Comparison of ENCODE assay signal across 12 cellular contexts in genomic region chr3:16484216-16484615, GRCh38. TPM values are rescaled to one million over a fixed set of nuclear protein-coding genes. Genes with fewer than 3 reads are reported as not detected.
DNase-seq lines count a peak whose midpoint lies in the region; ATAC-seq and TF ChIP-seq lines count a peak whose summit lies in the region.
"Had no signal": no experiment of that assay in that cellular context is flagged by ENCODE, and none has a peak within 500 bp of the region (broad histone marks: within the 10 kb centered on the region; RNA-seq: fewer than 3 reads in every experiment).

No MANE protein-coding gene starts in this region.

- H3K27ac ChIP-seq in ACC112 (ENCODE audit: low read depth, low read length): peak overlapping the region; percentile 84

- peaks cover 6% of the 10 kb centered on the region for H3K36me3 Mint-ChIP-seq in effector memory CD8-positive, alpha-beta T cell (ENCODE audit: insufficient read depth)
- H3K36me3 Mint-ChIP-seq in type B pancreatic cell: peaks cover 12% of the 10 kb centered on the region

- H3K4me1 Mint-ChIP-seq in effector memory CD8-positive, alpha-beta T cell (ENCODE audit: low read depth in 2 of 2): peaks cover 39 to 58% of the 10 kb centered on the region in 2 donors
- H3K4me1 Mint-ChIP-seq in type B pancreatic cell (ENCODE audit: unreplicated experiment): peaks cover 26% of the 10 kb centered on the region

- no peaks in the 10 kb centered on the region for H3K27me3 ChIP-seq in ACC112 (ENCODE audit: insufficient read depth, low read length)

- DNase-seq in HS-5 (ENCODE audit: low read depth): peak; percentile 82
- DNase-seq in effector memory CD8-positive, alpha-beta T cell: no peak
- DNase-seq in mucosa of gallbladder (ENCODE audit: low spot score): peak; percentile 70
- no peak for DNase-seq in type B pancreatic cell (ENCODE audit: extremely low spot score, unreplicated experiment)
- DNase-seq: Caco-2; NCI-H187; stimulated activated CD4-positive, alpha-beta T cell treated with anti-CD3 and anti-CD28 coated beads, Interleukin-2, amount 100 ng/mL, for 48 hours had no signal

- no peak for ATAC-seq in effector memory CD8-positive, alpha-beta T cell (replicated peaks)
- no peak for ATAC-seq in GM21786 (IDR thresholded peaks at IDR 0.05; ENCODE audit: unreplicated experiment)
- ATAC-seq in HG02840 (IDR thresholded peaks at IDR 0.05; ENCODE audit: low FRiP score, unreplicated experiment): no peak
- ATAC-seq in GM21529 (IDR thresholded peaks at IDR 0.05; ENCODE audit: unreplicated experiment): no peak

- H3K4me3 ChIP-seq in ACC112 (ENCODE audit: low read depth, low read length): peak overlapping the region; percentile 0; the same call in 1 of the 2 replicates

- H3K79me2 ChIP-seq in ACC112 (ENCODE audit: control insufficient read depth, insufficient read depth, low read length, unreplicated experiment): peaks cover 36% of the 10 kb centered on the region

- peaks cover 55% of the 10 kb centered on the region for H3K4me1 ChIP-seq in ACC112 (ENCODE audit: control insufficient read depth, insufficient read depth, low read length, unreplicated experiment)

- no peaks in the 10 kb centered on the region for H3K27me3 Mint-ChIP-seq in effector memory CD8-positive, alpha-beta T cell
- H3K27me3 Mint-ChIP-seq in type B pancreatic cell: peaks cover 18% of the 10 kb centered on the region
- H3K27me3 Mint-ChIP-seq: activated naive CD4-positive, alpha-beta T cell treated with anti-CD3 and anti-CD28 coated beads, Interleukin-2, amount 50 U/mL, for 24 hours had no signal

- H3K27ac Mint-ChIP-seq in effector memory CD8-positive, alpha-beta T cell: peak overlapping the region; percentile 78 to 87
- H3K27ac Mint-ChIP-seq in type B pancreatic cell: no peak overlapping the region

- H3K9me3 Mint-ChIP-seq in effector memory CD8-positive, alpha-beta T cell: no peaks in the 10 kb centered on the region
- H3K9me3 Mint-ChIP-seq in type B pancreatic cell: no peaks in the 10 kb centered on the region
- H3K9me3 Mint-ChIP-seq: activated naive CD4-positive, alpha-beta T cell treated with anti-CD3 and anti-CD28 coated beads, Interleukin-2, amount 50 U/mL, for 24 hours had no signal

- no peak overlapping the region for H2AFZ ChIP-seq in ACC112 (ENCODE audit: low read length, unreplicated experiment)

- no peak for TF ChIP-seq CTCF in type B pancreatic cell (conservative IDR thresholded peaks at IDR 0.05)

- no peak overlapping the region for H3K4me3 Mint-ChIP-seq in effector memory CD8-positive, alpha-beta T cell
- H3K4me3 Mint-ChIP-seq in type B pancreatic cell: no peak overlapping the region

- H3K36me3 ChIP-seq in ACC112 (ENCODE audit: insufficient read depth, low read length): peaks cover 11% of the 10 kb centered on the region

RNA-seq across cellular contexts. Expression of gene RFTN1, which starts 29.3 kb away (rescaled TPM):
- 11.4 TPM for total RNA-seq in mucosa of gallbladder
- 9.8 and 18.3 TPM in 2 replicates for total RNA-seq in type B pancreatic cell (ENCODE audit: low replicate concordance)

Comparison
In these comparisons a context has a peak if more than half of its experiments do, and no peak if none do; other contexts are left out.
1. DNase-seq: peak in HS-5 (single experiment) and mucosa of gallbladder (single experiment); none in effector memory CD8-positive, alpha-beta T cell (0 of 3) and type B pancreatic cell (single experiment).